ENCODE assay signal across 8 cellular contexts in the genomic region with DNA sequence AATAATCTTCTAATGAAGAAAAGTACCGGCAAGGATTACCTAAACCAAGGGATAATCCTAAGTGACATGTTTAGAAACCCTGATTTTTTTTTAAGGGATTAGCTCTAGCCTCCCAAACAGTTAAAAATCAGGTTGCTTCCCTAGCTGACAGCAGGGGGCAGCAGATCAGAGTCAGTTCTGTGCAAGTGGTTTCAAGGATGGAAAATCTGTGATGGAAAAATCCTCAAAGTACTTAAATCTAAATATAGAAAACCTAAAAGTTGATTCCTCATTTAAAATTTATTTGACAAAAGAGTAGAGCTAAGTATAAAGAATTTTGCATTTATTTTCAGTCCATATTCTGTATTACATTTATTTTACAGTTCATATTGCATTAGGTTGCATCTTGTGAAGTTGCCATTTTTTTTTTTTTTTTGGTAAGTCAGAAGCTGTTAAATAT.
DNase-seq lines count a peak whose midpoint lies in the region; ATAC-seq, FAIRE-seq and TF ChIP-seq lines count a peak whose summit lies in the region.

No MANE protein-coding gene starts in this region.

- H3K4me1 Mint-ChIP-seq in astrocyte (ENCODE audit: low read depth, unreplicated experiment), result no peaks in the 10 kb centered on the region

- H3K4me3 Mint-ChIP-seq in astrocyte (ENCODE audit: unreplicated experiment), result no peak overlapping the region

- H4K20me1 ChIP-seq in astrocyte (ENCODE audit: insufficient read depth, low read length), result no peaks in the 10 kb centered on the region

- DNase-seq in DMS 273 treated with DMSO at 0.1 percent for 48 hours (lab: John Stamatoyannopoulos, UW), result peak; percentile 42
- peak; percentile 56 for DNase-seq in M059J (ENCODE audit: low read depth)
- peak; percentile 19 to 43 for DNase-seq in SHP77 (lab: John Stamatoyannopoulos, UW)
- peak; percentile 41 for DNase-seq in astrocyte (ENCODE audit: low read depth)
- peak; percentile 82 for DNase-seq in inferior parietal cortex (ENCODE audit: extremely low spot score)
- peak; percentile 30 for DNase-seq in stimulated activated CD4-positive, alpha-beta T cell treated with anti-CD3 and anti-CD28 coated beads, Interleukin-1b, Interleukin-23, amount 100 ng/mL, for 48 hours

- no peaks in the 10 kb centered on the region for H3K36me3 Mint-ChIP-seq in astrocyte (ENCODE audit: low read depth, unreplicated experiment)

- no peak overlapping the region for H3K27ac Mint-ChIP-seq in astrocyte (ENCODE audit: unreplicated experiment)

- H3K4me3 ChIP-seq in astrocyte (ENCODE audit: insufficient read depth, low read depth, low read length), result no peak overlapping the region

- no peaks in the 10 kb centered on the region for H3K27me3 Mint-ChIP-seq in astrocyte (ENCODE audit: low read depth, unreplicated experiment)

- no peaks in the 10 kb centered on the region for H3K36me3 ChIP-seq in astrocyte (ENCODE audit: insufficient read depth, low read length)

- peak; percentile 64 for ATAC-seq in GM21447 (IDR thresholded peaks at IDR 0.05; ENCODE audit: unreplicated experiment)
- no peak for ATAC-seq in HG02970 (IDR thresholded peaks at IDR 0.05; ENCODE audit: low FRiP score, unreplicated experiment)

- no peaks in the 10 kb centered on the region for H3K27me3 ChIP-seq in astrocyte (ENCODE audit: insufficient read depth, low read length)

- no peaks in the 10 kb centered on the region for H3K9me3 ChIP-seq in astrocyte (ENCODE audit: insufficient read depth, low read depth, low read length)

- no peaks in the 10 kb centered on the region for H3K79me2 ChIP-seq in astrocyte (ENCODE audit: insufficient read depth, low read length)

- FAIRE-seq in astrocyte (lab: Jason Lieb, UNC), result no peak

- TF ChIP-seq CTCF in astrocyte (IDR thresholded peaks at IDR 0.05; ENCODE audit: insufficient read depth, low read depth, low read length), result peak; percentile 80

- no peaks in the 10 kb centered on the region for H3K4me1 ChIP-seq in astrocyte (ENCODE audit: insufficient read depth, low read length)

- H3K27ac ChIP-seq in astrocyte (ENCODE audit: low read depth, low read length), result no peak overlapping the region

- H3K9ac ChIP-seq in astrocyte (ENCODE audit: low read length), result no peak overlapping the region

- no peak overlapping the region for H2AFZ ChIP-seq in astrocyte (ENCODE audit: low read depth, low read length)

- no peaks in the 10 kb centered on the region for H3K9me3 Mint-ChIP-seq in astrocyte (ENCODE audit: unreplicated experiment)

- no peak overlapping the region for H3K4me2 ChIP-seq in astrocyte (ENCODE audit: low read length)

Comparison
In these comparisons a context has a peak if more than half of its experiments do, and no peak if none do; other contexts are left out.
1. DNase-seq: peak in every context shown above with its lines; median percentile 82 in inferior parietal cortex; 56 in M059J; 42 in DMS 273 treated with DMSO at 0.1 percent for 48 hours; 41 in astrocyte; 31 in SHP77; 30 in stimulated activated CD4-positive, alpha-beta T cell treated with anti-CD3 and anti-CD28 coated beads, Interleukin-1b, Interleukin-23, amount 100 ng/mL, for 48 hours.